In the genomic region with DNA sequence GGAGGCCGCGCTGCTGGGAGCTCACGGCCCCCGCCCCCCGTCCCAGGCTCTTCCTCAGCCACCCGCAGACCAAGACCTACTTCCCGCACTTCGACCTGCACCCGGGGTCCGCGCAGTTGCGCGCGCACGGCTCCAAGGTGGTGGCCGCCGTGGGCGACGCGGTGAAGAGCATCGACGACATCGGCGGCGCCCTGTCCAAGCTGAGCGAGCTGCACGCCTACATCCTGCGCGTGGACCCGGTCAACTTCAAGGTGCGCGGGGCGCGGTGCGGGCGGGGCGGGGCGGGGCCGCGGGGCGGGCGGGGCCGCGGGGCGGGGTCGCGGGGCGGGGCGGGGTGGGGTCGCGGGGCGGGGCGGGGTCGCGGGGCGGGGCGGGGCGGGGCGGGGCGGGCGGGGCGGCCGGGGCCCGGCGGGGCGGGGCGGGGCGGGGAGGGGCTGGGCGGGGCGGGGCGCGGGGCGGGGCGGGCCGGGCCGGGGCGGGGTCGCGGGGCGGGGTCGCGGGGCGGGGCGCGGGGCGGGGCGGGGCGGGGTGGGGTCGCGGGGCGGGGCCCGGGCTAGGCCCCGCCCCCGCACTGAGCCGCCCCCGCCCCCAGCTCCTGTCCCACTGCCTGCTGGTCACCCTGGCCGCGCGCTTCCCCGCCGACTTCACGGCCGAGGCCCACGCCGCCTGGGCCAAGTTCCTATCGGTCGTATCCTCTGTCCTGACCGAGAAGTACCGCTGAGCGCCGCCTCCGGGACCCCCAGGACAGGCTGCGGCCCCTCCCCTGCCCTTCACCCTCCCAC, we compare ENCODE assay signal across 1 cellular context.
TF ChIP-seq lines count a peak whose summit lies in the region.

No MANE protein-coding gene starts in this region.

TF ChIP-seq in H1, 55 proteins besides CTCF, POLR2A, EP300 and RAD21:
- peak; percentile 9 for TF ChIP-seq KDM4A (IDR thresholded peaks at IDR 0.05; ENCODE audit: low read depth, low read length, severe bottlenecking)
